9 cellular contexts compared by ENCODE assay signal in the genomic region with DNA sequence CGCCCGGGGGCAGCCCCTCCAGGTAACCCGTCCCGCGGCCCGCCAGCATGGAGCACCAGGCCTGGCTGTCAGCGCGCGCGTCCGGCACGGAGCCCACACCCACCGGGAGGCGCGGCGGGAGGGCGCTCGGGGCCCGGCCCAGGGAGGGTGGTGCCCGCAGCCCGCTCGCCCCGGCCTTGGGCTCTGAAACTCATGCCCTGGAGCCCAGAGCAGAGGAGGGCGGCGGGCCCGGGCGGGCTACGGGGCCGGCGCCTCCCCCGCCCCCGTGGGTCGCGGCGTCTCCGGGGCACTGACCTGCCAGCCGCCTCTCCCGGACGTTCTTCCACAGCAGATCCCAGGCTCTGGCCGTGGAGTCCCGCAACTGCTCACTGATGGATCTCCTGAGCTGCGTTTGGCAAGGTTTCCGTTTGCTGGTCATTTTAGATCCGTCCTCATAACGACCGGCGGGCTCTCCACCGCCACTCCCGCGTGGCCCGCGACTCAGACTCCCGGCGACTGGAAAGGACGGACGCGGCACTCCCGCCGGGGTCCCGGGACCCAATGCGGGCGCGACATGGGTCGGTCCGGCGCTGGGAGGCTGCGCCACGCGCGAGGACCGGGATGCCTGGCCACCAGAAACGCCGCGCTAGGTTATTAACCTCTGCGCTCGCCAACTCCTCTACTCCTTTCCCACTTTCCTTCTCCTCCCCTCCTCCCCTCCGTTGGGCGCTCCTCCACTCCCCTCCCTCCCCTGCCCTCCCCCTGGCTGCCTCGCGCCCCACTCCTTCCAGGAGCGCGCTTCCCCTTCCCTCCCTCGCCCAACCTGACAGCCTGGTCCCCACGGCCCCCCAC.
A peak's percentile ranks its signal among the peaks of the same experiment; 100 is the strongest.
DNase-seq lines count a peak whose midpoint lies in the region; ATAC-seq and TF ChIP-seq lines count a peak whose summit lies in the region.
"Had no signal": no experiment of that assay in that cellular context is flagged by ENCODE, and none has a peak within 500 bp of the region (broad histone marks: within the 10 kb centered on the region; RNA-seq: fewer than 3 reads in every experiment).

No MANE protein-coding gene starts in this region.

- peaks cover 2% of the 10 kb centered on the region for H3K27me3 ChIP-seq in mammary epithelial cell (ENCODE audit: insufficient read depth, low read length)
- H3K27me3 ChIP-seq in kidney epithelial cell (ENCODE audit: control insufficient read depth, insufficient read depth, low read length), result no peaks in the 10 kb centered on the region
- H3K27me3 ChIP-seq: BLaER1 had no signal

- no peaks in the 10 kb centered on the region for H3K36me3 Mint-ChIP-seq in stimulated activated effector memory CD8-positive, alpha-beta T cell treated with anti-CD3 and anti-CD28 coated beads, Interleukin-12 subunit alpha, Interleukin-12 subunit beta, amount 100 ng/mL, for 72 hours

- no peak overlapping the region for H3K4me3 Mint-ChIP-seq in stimulated activated effector memory CD8-positive, alpha-beta T cell treated with anti-CD3 and anti-CD28 coated beads, Interleukin-12 subunit alpha, Interleukin-12 subunit beta, amount 100 ng/mL, for 72 hours

- H3K36me3 ChIP-seq in mammary epithelial cell (ENCODE audit: insufficient read depth, low read length) (no peaks in the 10 kb centered on the region), kidney epithelial cell (ENCODE audit: control insufficient read depth, insufficient read depth, low read length) (no peaks in the 10 kb centered on the region)
- H3K36me3 ChIP-seq: BLaER1 had no signal

- H3K27ac Mint-ChIP-seq in stimulated activated effector memory CD8-positive, alpha-beta T cell treated with anti-CD3 and anti-CD28 coated beads, Interleukin-12 subunit alpha, Interleukin-12 subunit beta, amount 100 ng/mL, for 72 hours, result no peak overlapping the region

- dilution Hi-C loops in mammary epithelial cell (cut with HindIII; ENCODE audit: low sequenced_read_pairs), result no loop called here

- TF ChIP-seq CTCF in mammary epithelial cell (conservative IDR thresholded peaks at IDR 0.05 in 1 of 2, IDR thresholded peaks at IDR 0.05 in 1 of 2; ENCODE audit: extremely low read depth in 1 of 2, insufficient read depth in 1 of 2, low read depth in 1 of 2, low read length in 2 of 2) (no peak), kidney epithelial cell (IDR thresholded peaks at IDR 0.05; ENCODE audit: insufficient read depth, low read length, poor library complexity, severe bottlenecking) (no peak)

- CTCF ChIA-PET in mammary epithelial cell (lab: Charles Lee; ENCODE audit: low non-redundant PET), result no interaction called here

- no peaks in the 10 kb centered on the region for H3K79me2 ChIP-seq in mammary epithelial cell (ENCODE audit: insufficient read depth, low read length)

- in situ Hi-C loops in mammary epithelial cell (cut with MboI; ENCODE audit: low sequenced_read_pairs in 2 of 2), result no loop called here

- H3K4me1 Mint-ChIP-seq in stimulated activated effector memory CD8-positive, alpha-beta T cell treated with anti-CD3 and anti-CD28 coated beads, Interleukin-12 subunit alpha, Interleukin-12 subunit beta, amount 100 ng/mL, for 72 hours, result no peaks in the 10 kb centered on the region

- no peaks in the 10 kb centered on the region for H3K4me1 ChIP-seq in mammary epithelial cell (ENCODE audit: insufficient read depth, low read length)

- DNase-seq in NCI-H2227 (lab: John Stamatoyannopoulos, UW; ENCODE audit: unreplicated experiment) (peak; percentile 4), NCI-H2227 treated with DMSO at 0.1 percent for 48 hours (lab: John Stamatoyannopoulos, UW) (no peak), mammary epithelial cell (no peak), kidney epithelial cell (ENCODE audit: low read depth) (no peak), NCI-H774 (lab: John Stamatoyannopoulos, UW) (no peak), SHP77 (lab: John Stamatoyannopoulos, UW) (no peak)
- no peak for DNase-seq in stimulated activated effector memory CD8-positive, alpha-beta T cell treated with anti-CD3 and anti-CD28 coated beads, Interleukin-12 subunit alpha, Interleukin-12 subunit beta, amount 100 ng/mL, for 72 hours (ENCODE audit: low spot score in 2 of 2)

- 3% methylated on average over 11 of the region's 84 CpGs for WGBS in mammary epithelial cell (ENCODE audit: low coverage, missing lambda C conversion rate)

- no peak overlapping the region for H3K9ac ChIP-seq in mammary epithelial cell (ENCODE audit: insufficient read depth, low read length)
- H3K9ac ChIP-seq: BLaER1 had no signal

- H2AFZ ChIP-seq in mammary epithelial cell (ENCODE audit: low read depth, low read length), result peak overlapping the region; percentile 93

- intact Hi-C loops in mammary epithelial cell (cut with micrococcal nuclease), result no loop called here

- H3K27ac ChIP-seq in mammary epithelial cell (ENCODE audit: insufficient read depth, low read depth, low read length), result no peak overlapping the region
- H3K27ac ChIP-seq: BLaER1 had no signal

- BruUV-seq in mammary epithelial cell (replicated peaks; lab: Mats Ljungman, UMichigan), result no TSS peak

- peak overlapping the region; percentile 94 for H3K4me2 ChIP-seq in mammary epithelial cell (ENCODE audit: insufficient read depth, low read depth, low read length)
- H3K4me2 ChIP-seq: BLaER1 had no signal

- H4K20me1 ChIP-seq in mammary epithelial cell (ENCODE audit: insufficient read depth, low read length), result no peaks in the 10 kb centered on the region
- H4K20me1 ChIP-seq: BLaER1 had no signal

- H3K9me3 ChIP-seq in mammary epithelial cell (replicated peaks; ENCODE audit: insufficient read depth, low read length), result no peaks in the 10 kb centered on the region

- H3K9me3 Mint-ChIP-seq in stimulated activated effector memory CD8-positive, alpha-beta T cell treated with anti-CD3 and anti-CD28 coated beads, Interleukin-12 subunit alpha, Interleukin-12 subunit beta, amount 100 ng/mL, for 72 hours, result no peaks in the 10 kb centered on the region

- peak overlapping the region; percentile 46 to 59 (median 55) for H3K4me3 ChIP-seq in mammary epithelial cell (replicated peaks in 1 of 3; ENCODE audit: insufficient read depth in 1 of 3, low read depth in 2 of 3, low read length in 3 of 3)
- H3K4me3 ChIP-seq in kidney epithelial cell (ENCODE audit: low read depth, low read length), result peak overlapping the region; percentile 67
- H3K4me3 ChIP-seq: BLaER1 had no signal

- peak; percentile 17 for ATAC-seq in stimulated activated effector memory CD8-positive, alpha-beta T cell treated with anti-CD3 and anti-CD28 coated beads, Interleukin-12 subunit alpha, Interleukin-12 subunit beta, amount 100 ng/mL, for 72 hours
- ATAC-seq in GM19463 (IDR thresholded peaks at IDR 0.05; ENCODE audit: unreplicated experiment), result no peak
